ENCODE assay signal across 1 cellular context in the genomic region with DNA sequence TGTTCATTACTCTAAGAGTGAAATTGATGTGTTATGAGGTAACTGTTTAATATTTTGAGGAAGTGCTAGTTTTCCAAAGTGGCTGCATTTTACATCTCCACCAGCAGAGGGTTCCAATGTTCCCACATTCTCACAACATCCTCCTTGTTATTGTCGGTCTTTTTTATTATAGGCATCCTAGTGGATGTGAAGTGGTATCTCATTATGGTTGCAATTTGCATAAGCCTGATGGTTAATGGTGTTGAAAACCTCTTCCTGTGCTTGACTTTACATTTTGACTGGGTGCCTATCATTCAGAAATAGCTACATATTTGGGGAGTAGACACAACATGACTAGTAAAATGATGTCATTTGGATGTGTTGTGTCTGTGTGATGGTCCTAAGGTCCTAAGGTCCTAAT.
TF ChIP-seq lines count a peak whose summit lies in the region.

No MANE protein-coding gene starts in this region.

TF ChIP-seq in HCT116, 20 proteins besides CTCF, POLR2A, EP300 and RAD21 (continued from another document):
- TF ChIP-seq, protein P1, sequence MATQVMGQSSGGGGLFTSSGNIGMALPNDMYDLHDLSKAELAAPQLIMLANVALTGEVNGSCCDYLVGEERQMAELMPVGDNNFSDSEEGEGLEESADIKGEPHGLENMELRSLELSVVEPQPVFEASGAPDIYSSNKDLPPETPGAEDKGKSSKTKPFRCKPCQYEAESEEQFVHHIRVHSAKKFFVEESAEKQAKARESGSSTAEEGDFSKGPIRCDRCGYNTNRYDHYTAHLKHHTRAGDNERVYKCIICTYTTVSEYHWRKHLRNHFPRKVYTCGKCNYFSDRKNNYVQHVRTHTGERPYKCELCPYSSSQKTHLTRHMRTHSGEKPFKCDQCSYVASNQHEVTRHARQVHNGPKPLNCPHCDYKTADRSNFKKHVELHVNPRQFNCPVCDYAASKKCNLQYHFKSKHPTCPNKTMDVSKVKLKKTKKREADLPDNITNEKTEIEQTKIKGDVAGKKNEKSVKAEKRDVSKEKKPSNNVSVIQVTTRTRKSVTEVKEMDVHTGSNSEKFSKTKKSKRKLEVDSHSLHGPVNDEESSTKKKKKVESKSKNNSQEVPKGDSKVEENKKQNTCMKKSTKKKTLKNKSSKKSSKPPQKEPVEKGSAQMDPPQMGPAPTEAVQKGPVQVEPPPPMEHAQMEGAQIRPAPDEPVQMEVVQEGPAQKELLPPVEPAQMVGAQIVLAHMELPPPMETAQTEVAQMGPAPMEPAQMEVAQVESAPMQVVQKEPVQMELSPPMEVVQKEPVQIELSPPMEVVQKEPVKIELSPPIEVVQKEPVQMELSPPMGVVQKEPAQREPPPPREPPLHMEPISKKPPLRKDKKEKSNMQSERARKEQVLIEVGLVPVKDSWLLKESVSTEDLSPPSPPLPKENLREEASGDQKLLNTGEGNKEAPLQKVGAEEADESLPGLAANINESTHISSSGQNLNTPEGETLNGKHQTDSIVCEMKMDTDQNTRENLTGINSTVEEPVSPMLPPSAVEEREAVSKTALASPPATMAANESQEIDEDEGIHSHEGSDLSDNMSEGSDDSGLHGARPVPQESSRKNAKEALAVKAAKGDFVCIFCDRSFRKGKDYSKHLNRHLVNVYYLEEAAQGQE (IDR thresholded peaks at IDR 0.05; ENCODE audit: low read depth): no peak
- TF ChIP-seq EZH2 (IDR thresholded peaks at IDR 0.05) (no peak), TCF7L2 (IDR thresholded peaks at IDR 0.05; ENCODE audit: borderline replicate concordance, extremely low read depth, insufficient read depth, insufficient read length) (no peak), SRF (IDR thresholded peaks at IDR 0.05; ENCODE audit: low read depth) (no peak), YY1 (IDR thresholded peaks at IDR 0.05; ENCODE audit: extremely low read depth, insufficient replicate concordance, low read depth, low read length) (no peak), ELF1 (IDR thresholded peaks at IDR 0.05; ENCODE audit: borderline replicate concordance, low read depth) (no peak), JUND (IDR thresholded peaks at IDR 0.05) (no peak), EZH2phosphoT487 (IDR thresholded peaks at IDR 0.05; ENCODE audit: borderline replicate concordance) (no peak)
